1 cellular context compared by ENCODE assay signal in the genomic region with DNA sequence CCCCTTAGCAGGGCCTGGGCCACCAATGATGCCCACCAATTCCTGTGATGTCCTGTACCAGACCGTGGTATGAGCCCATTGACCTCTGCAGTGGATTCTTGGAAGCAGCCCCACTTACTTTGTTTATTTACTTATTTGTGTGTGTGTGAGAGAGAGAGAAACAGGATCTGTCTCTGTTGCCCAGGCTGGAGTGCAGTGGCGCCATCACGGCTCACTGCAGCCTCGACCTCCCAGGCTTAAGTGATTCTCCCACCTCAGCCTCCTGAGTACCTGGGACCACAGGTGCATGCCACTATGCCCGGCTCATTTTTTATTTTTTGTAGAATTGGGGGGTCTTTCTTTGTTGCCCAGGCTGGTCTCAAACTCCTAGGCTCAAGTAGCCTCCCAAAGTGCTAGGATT.
TF ChIP-seq lines count a peak whose summit lies in the region.

No MANE protein-coding gene starts in this region.

TF ChIP-seq in HepG2, 621 proteins besides CTCF, POLR2A, EP300 and RAD21:
- no peak for TF ChIP-seq MEIS2 (CRISPR knock-in tag; IDR thresholded peaks at IDR 0.05)
- TF ChIP-seq, protein P1, sequence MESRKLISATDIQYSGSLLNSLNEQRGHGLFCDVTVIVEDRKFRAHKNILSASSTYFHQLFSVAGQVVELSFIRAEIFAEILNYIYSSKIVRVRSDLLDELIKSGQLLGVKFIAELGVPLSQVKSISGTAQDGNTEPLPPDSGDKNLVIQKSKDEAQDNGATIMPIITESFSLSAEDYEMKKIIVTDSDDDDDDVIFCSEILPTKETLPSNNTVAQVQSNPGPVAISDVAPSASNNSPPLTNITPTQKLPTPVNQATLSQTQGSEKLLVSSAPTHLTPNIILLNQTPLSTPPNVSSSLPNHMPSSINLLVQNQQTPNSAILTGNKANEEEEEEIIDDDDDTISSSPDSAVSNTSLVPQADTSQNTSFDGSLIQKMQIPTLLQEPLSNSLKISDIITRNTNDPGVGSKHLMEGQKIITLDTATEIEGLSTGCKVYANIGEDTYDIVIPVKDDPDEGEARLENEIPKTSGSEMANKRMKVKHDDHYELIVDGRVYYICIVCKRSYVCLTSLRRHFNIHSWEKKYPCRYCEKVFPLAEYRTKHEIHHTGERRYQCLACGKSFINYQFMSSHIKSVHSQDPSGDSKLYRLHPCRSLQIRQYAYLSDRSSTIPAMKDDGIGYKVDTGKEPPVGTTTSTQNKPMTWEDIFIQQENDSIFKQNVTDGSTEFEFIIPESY (CRISPR knock-in tag; IDR thresholded peaks at IDR 0.05) = peak; percentile 62; the same call in 1 of the 2 replicates
- TF ChIP-seq, protein P2, sequence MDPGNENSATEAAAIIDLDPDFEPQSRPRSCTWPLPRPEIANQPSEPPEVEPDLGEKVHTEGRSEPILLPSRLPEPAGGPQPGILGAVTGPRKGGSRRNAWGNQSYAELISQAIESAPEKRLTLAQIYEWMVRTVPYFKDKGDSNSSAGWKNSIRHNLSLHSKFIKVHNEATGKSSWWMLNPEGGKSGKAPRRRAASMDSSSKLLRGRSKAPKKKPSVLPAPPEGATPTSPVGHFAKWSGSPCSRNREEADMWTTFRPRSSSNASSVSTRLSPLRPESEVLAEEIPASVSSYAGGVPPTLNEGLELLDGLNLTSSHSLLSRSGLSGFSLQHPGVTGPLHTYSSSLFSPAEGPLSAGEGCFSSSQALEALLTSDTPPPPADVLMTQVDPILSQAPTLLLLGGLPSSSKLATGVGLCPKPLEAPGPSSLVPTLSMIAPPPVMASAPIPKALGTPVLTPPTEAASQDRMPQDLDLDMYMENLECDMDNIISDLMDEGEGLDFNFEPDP (CRISPR knock-in tag; conservative IDR thresholded peaks at IDR 0.05) = no peak
